In the genomic region with DNA sequence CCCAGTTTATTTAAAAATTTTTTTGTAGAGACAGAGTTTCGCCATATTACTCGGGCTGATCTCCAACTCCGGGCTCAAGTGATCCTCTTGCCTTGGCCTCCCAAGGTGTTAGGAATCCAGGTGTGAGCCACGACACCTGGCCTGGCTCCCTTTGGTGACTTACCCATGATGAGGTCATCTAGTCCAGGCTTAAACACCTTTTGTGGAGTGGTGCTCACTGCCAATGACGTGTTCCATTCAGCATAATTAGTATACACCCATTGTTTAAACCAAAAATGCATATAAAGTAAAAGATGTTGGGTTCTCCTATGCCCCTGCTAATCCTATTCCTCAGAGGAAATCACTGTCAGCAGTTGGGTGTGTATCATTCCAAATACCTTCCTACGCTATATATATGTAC, we compare ENCODE assay signal across 23 cellular contexts.
"Had no signal": no experiment of that assay in that cellular context is flagged by ENCODE, and none has a peak within 500 bp of the region (broad histone marks: within the 10 kb centered on the region; RNA-seq: fewer than 3 reads in every experiment).

No MANE protein-coding gene starts in this region.

- H3K36me3 ChIP-seq: gastroesophageal sphincter, heart left ventricle, left lung, neural progenitor cell, prostate gland, right atrium auricular region, sigmoid colon, tibial artery, upper lobe of left lung had no signal

- H3K27me3 ChIP-seq: heart left ventricle, hepatocyte, left lung, neural progenitor cell, right atrium auricular region, sigmoid colon, testis, upper lobe of left lung had no signal

- H3K9ac ChIP-seq: neural progenitor cell had no signal

- H3K4me1 ChIP-seq: gastroesophageal sphincter, neural progenitor cell, prostate gland, right atrium auricular region, sigmoid colon, testis, tibial artery, upper lobe of left lung had no signal

- H3K4me2 ChIP-seq: hepatocyte, neural progenitor cell had no signal

- H3K79me2 ChIP-seq: hepatocyte had no signal

- H3K27ac ChIP-seq: gastroesophageal sphincter, heart left ventricle, hepatocyte, left lung, neural progenitor cell, prostate gland, right atrium auricular region, sigmoid colon, testis, tibial artery, upper lobe of left lung had no signal

- DNase-seq: cortex of kidney; effector memory CD8-positive, alpha-beta T cell; foreskin fibroblast; heart left ventricle; left cardiac atrium; left lung; mesendoderm; midbrain; naive thymus-derived CD4-positive, alpha-beta T cell; sigmoid colon; stimulated activated CD4-positive, alpha-beta T cell treated with anti-CD3 and anti-CD28 coated beads, Interleukin-2, amount 100 ng/mL, for 24 hours; stimulated activated CD4-positive, alpha-beta T cell treated with anti-CD3 and anti-CD28 coated beads, Interleukin-4, amount 100 ng/mL, for 24 hours; stimulated activated naive CD8-positive, alpha-beta T cell treated with anti-CD3 and anti-CD28 coated beads, Interleukin-15, Interleukin-2, amounts not matched to agents 100 U/mL and 50 U/mL, for 24 hours; substantia nigra; testis; tibial artery; upper lobe of left lung had no signal

- H2AFZ ChIP-seq: hepatocyte, neural progenitor cell had no signal

- ATAC-seq: effector memory CD8-positive, alpha-beta T cell; gastroesophageal sphincter; heart left ventricle; left cardiac atrium; left lung; naive thymus-derived CD4-positive, alpha-beta T cell; stimulated activated effector memory CD8-positive, alpha-beta T cell treated with anti-CD3 and anti-CD28 coated beads, Interleukin-12 subunit alpha, Interleukin-12 subunit beta, amount 100 ng/mL, for 72 hours; stimulated activated naive CD8-positive, alpha-beta T cell treated with anti-CD3 and anti-CD28 coated beads, Interleukin-15, Interleukin-2, amounts not matched to agents 100 U/mL and 50 U/mL, for 24 hours had no signal

- H3K4me3 ChIP-seq: gastroesophageal sphincter, heart left ventricle, hepatocyte, left lung, neural progenitor cell, prostate gland, right atrium auricular region, sigmoid colon, testis, tibial artery, upper lobe of left lung had no signal

- H3K9me3 ChIP-seq: gastroesophageal sphincter, heart left ventricle, prostate gland, right atrium auricular region, sigmoid colon, testis, tibial artery, upper lobe of left lung had no signal
